8 cellular contexts compared by ENCODE assay signal in the genomic region with DNA sequence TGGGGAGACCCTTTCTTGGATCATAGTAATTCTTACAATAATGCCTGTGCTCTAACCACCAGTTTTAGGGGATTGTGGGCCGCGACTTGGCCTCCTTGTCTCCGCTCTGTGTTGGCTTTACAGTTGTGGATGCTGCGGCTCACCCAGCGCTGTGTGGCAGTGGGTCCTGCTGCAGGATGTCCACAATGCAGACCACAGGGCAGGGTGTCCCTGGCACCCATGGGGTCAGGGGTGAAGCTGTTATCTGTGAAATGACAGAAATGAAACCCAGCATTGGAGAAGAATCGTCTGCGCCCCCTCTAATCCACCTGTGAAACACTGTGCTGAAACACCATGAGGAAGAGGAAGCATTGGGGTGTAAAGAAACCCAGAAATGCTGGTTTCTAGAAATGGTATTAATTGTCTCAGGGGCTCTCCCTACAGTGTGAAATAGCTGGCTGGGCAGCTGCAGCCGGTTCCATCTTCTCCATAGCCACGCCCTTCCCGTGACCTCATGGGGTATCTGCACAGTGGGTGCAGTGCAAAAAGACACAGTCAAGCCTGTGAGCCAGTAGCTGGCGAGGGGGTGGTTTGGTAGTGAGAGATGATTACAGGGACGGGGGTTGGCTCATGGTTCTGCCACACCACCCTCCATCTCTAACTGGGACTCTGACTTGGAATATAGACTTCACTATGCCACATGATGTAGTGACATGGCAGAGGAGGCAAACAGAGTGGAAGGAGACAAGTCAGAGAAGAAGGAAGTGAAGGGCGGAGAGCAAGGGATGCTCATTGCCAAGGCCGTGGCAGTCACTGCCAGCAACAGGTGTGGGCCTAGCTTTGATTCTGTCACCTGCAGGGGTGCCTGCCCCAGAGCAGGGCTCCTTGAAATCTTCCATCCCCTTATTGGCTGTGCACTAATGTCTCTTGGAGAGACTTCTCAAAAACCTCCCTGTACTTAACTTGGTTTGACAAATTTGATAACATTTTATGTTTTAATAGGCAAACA. TPM values are rescaled to one million over a fixed set of nuclear protein-coding genes. Genes with fewer than 3 reads are reported as not detected.
DNase-seq lines count a peak whose midpoint lies in the region; ATAC-seq and TF ChIP-seq lines count a peak whose summit lies in the region.

No MANE protein-coding gene starts in this region.

- BruUV-seq in PC-9 (replicated peaks; lab: Mats Ljungman, UMichigan), result no TSS peak

- no peaks in the 10 kb centered on the region for H3K9me3 Mint-ChIP-seq in activated naive CD8-positive, alpha-beta T cell treated with anti-CD3 and anti-CD28 coated beads, Interleukin-2, amount 50 U/mL, for 24 hours
- H3K9me3 Mint-ChIP-seq in osteocyte (ENCODE audit: unreplicated experiment), result no peaks in the 10 kb centered on the region

- no peak overlapping the region for H2AFZ ChIP-seq in PC-9

- H3K4me1 ChIP-seq in PC-9 (replicated peaks; ENCODE audit: insufficient read depth), result peaks cover 49% of the 10 kb centered on the region

- no peaks in the 10 kb centered on the region for H3K27me3 Mint-ChIP-seq in activated naive CD8-positive, alpha-beta T cell treated with anti-CD3 and anti-CD28 coated beads, Interleukin-2, amount 50 U/mL, for 24 hours
- no peaks in the 10 kb centered on the region for H3K27me3 Mint-ChIP-seq in osteocyte (ENCODE audit: unreplicated experiment)

- DNase-seq in PC-9 (no peak), GM03348 (ENCODE audit: low spot score) (no peak), osteocyte (ENCODE audit: extremely low spot score, unreplicated experiment) (no peak), D341Med (ENCODE audit: low spot score) (no peak)
- DNase-seq in activated naive CD8-positive, alpha-beta T cell treated with anti-CD3 and anti-CD28 coated beads, Interleukin-2, amount 50 U/mL, for 24 hours, result peak; percentile 82
- DNase-seq in stimulated activated CD8-positive, alpha-beta memory T cell treated with anti-CD3 and anti-CD28 coated beads, Interleukin-2, amount 100 ng/mL, for 48 hours (ENCODE audit: low read depth in 2 of 2), result peak; percentile 58 to 76

- peak overlapping the region; percentile 53; the same call in 1 of the 2 replicates for H3K27ac ChIP-seq in PC-9

- TF ChIP-seq CTCF in PC-9 (conservative IDR thresholded peaks at IDR 0.05), result no peak
- no peak for TF ChIP-seq CTCF in osteocyte (IDR thresholded peaks at IDR 0.05)

- no peaks in the 10 kb centered on the region for H3K36me3 ChIP-seq in PC-9 (ENCODE audit: low read depth)

- H3K9me2 ChIP-seq in PC-9 (ENCODE audit: insufficient read depth), result no peaks in the 10 kb centered on the region

- H3K4me2 ChIP-seq in PC-9, result no peak overlapping the region

- H3K4me3 ChIP-seq in PC-9, result no peak overlapping the region

- peak overlapping the region; percentile 91 for H3K27ac Mint-ChIP-seq in activated naive CD8-positive, alpha-beta T cell treated with anti-CD3 and anti-CD28 coated beads, Interleukin-2, amount 50 U/mL, for 24 hours
- H3K27ac Mint-ChIP-seq in osteocyte (ENCODE audit: unreplicated experiment), result no peak overlapping the region

- no peaks in the 10 kb centered on the region for H3K9me3 ChIP-seq in PC-9 (ENCODE audit: insufficient read depth, low read depth)

- peak overlapping the region; percentile 45 for H3K4me3 Mint-ChIP-seq in activated naive CD8-positive, alpha-beta T cell treated with anti-CD3 and anti-CD28 coated beads, Interleukin-2, amount 50 U/mL, for 24 hours
- no peak overlapping the region for H3K4me3 Mint-ChIP-seq in osteocyte (ENCODE audit: unreplicated experiment)

- H3K36me3 Mint-ChIP-seq in activated naive CD8-positive, alpha-beta T cell treated with anti-CD3 and anti-CD28 coated beads, Interleukin-2, amount 50 U/mL, for 24 hours (ENCODE audit: low read depth), result peaks cover 8% of the 10 kb centered on the region
- peaks cover 4% of the 10 kb centered on the region for H3K36me3 Mint-ChIP-seq in osteocyte (ENCODE audit: unreplicated experiment)

- H3F3A ChIP-seq in PC-9 (ENCODE audit: insufficient read depth, low read depth), result peaks cover 16% of the 10 kb centered on the region

- POLR2A ChIA-PET in PC-9 (lab: Charles Lee; ENCODE audit: unreplicated experiment), result no interaction called here

- H3K79me2 ChIP-seq in PC-9 (ENCODE audit: low read depth), result peaks cover 72% of the 10 kb centered on the region

- ATAC-seq in GM18519 (IDR thresholded peaks at IDR 0.05; ENCODE audit: low FRiP score, unreplicated experiment) (peak; percentile 66), HG02610 (IDR thresholded peaks at IDR 0.05; ENCODE audit: unreplicated experiment) (peak; percentile 58)
- ATAC-seq in activated naive CD8-positive, alpha-beta T cell treated with anti-CD3 and anti-CD28 coated beads, Interleukin-2, amount 50 U/mL, for 24 hours, result peak; percentile 70

- no peaks in the 10 kb centered on the region for H4K20me1 ChIP-seq in PC-9 (ENCODE audit: insufficient read depth)

- CTCF ChIA-PET in PC-9 (lab: Charles Lee), result no interaction called here

- H3K27me3 ChIP-seq in PC-9 (ENCODE audit: insufficient read depth, low read depth), result no peaks in the 10 kb centered on the region

- intact Hi-C loops in PC-9 (cut with micrococcal nuclease; ENCODE audit: unreplicated experiment), result no loop called here

- H3K4me1 Mint-ChIP-seq in activated naive CD8-positive, alpha-beta T cell treated with anti-CD3 and anti-CD28 coated beads, Interleukin-2, amount 50 U/mL, for 24 hours, result peaks cover 90% of the 10 kb centered on the region
- H3K4me1 Mint-ChIP-seq in osteocyte (ENCODE audit: unreplicated experiment), result peaks cover 15% of the 10 kb centered on the region

RNA-seq across cellular contexts. Expression of gene INPP4A, which starts 16.2 kb away (rescaled TPM):
- total RNA-seq in PC-9 (2021), result 50.5 and 52.9 TPM in 2 replicates
- total RNA-seq in osteocyte, result 31.4 and 31.5 TPM in 2 replicates

Comparison
In these comparisons a context has a peak if more than half of its experiments do, and no peak if none do; other contexts are left out.
1. DNase-seq: peak in activated naive CD8-positive, alpha-beta T cell treated with anti-CD3 and anti-CD28 coated beads, Interleukin-2, amount 50 U/mL, for 24 hours (single experiment) and stimulated activated CD8-positive, alpha-beta memory T cell treated with anti-CD3 and anti-CD28 coated beads, Interleukin-2, amount 100 ng/mL, for 48 hours (2 of 2); none in PC-9 (0 of 2), GM03348 (single experiment), osteocyte (single experiment) and D341Med (single experiment).
2. Peak in every context shown above with its lines, with median percentiles within 50 percentile points of each other: ATAC-seq.